Comparison of ENCODE assay signal across 1 cellular context in the genomic region with DNA sequence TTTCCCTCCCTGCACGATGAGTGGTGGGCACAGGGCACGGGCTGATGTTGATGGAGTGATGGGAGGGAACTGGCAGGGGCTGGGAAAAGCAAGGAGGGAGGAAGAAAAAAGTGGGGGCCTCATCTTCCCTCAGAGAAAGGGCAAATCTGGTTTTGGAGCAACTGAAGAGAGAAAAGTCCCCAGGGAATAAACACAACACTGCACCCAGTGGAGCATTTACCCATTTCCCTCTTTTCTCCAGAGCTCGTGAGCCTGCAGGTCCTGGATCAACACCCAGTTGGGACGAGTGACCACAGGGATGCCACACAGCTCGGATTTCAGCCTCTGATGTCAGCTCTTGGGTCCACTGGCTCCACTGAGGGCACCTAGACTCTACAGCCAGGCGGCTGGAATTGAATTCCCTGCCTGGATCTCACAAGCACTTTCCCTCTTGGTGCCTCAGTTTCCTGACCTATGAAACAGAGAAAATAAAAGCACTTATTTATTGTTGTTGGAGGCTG.
TF ChIP-seq lines count a peak whose summit lies in the region.

No MANE protein-coding gene starts in this region.

TF ChIP-seq in WTC11, 78 proteins besides CTCF, POLR2A, EP300 and RAD21 (continued from another document):
- TF ChIP-seq ZNF532 (CRISPR knock-in tag; IDR thresholded peaks at IDR 0.05; ENCODE audit: borderline replicate concordance) (no peak), ZNF263 (CRISPR knock-in tag; IDR thresholded peaks at IDR 0.05; ENCODE audit: low read depth) (no peak), IRF2 (CRISPR knock-in tag; IDR thresholded peaks at IDR 0.05; ENCODE audit: borderline replicate concordance, low read depth) (no peak), NR3C1 (CRISPR knock-in tag; conservative IDR thresholded peaks at IDR 0.05; ENCODE audit: low read depth) (no peak)
- TF ChIP-seq, protein P1, sequence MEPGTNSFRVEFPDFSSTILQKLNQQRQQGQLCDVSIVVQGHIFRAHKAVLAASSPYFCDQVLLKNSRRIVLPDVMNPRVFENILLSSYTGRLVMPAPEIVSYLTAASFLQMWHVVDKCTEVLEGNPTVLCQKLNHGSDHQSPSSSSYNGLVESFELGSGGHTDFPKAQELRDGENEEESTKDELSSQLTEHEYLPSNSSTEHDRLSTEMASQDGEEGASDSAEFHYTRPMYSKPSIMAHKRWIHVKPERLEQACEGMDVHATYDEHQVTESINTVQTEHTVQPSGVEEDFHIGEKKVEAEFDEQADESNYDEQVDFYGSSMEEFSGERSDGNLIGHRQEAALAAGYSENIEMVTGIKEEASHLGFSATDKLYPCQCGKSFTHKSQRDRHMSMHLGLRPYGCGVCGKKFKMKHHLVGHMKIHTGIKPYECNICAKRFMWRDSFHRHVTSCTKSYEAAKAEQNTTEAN (CRISPR knock-in tag; IDR thresholded peaks at IDR 0.05), result no peak
TF ChIP-seq in WTC11: peak in this region for 0.
